Comparison of ENCODE assay signal across 24 cellular contexts in the genomic region with DNA sequence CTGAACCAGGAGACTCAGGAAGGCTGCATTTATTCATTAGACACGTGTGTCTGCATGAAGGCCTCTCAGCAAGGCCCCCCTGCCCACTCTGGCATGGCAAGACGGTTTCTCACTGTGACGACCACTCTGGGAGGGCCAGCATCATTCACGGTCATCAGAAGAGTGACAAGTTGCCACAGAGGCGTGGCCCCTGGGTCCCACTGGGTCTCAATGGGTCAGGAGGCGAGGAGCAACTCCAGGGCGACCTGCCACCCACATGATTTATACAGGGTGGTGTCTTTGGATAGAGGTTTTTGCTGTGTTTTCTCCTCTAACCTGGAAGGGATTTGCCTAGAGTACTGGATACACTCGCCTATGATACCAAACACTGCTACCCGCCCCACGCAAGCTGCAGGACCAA.
"Had no signal": no experiment of that assay in that cellular context is flagged by ENCODE, and none has a peak within 500 bp of the region (broad histone marks: within the 10 kb centered on the region; RNA-seq: fewer than 3 reads in every experiment).

No MANE protein-coding gene starts in this region.

- H3K27ac Mint-ChIP-seq: activated CD4-positive, alpha-beta memory T cell treated with anti-CD3 and anti-CD28 coated beads, Interleukin-2, amount 10 ng/mL, durations not matched to agents 7 days and 5 days; activated CD4-positive, alpha-beta T cell treated with anti-CD3 and anti-CD28 coated beads, Interleukin-2, amount 10 ng/mL, durations not matched to agents 24 days and 14 days; nephron progenitor cell; stimulated activated naive CD8-positive, alpha-beta T cell treated with anti-CD3 and anti-CD28 coated beads, Interleukin-15, Interleukin-2, amounts not matched to agents 100 ng/mL and 50 ng/mL, for 24 hours; type B pancreatic cell had no signal

- H3K4me3 Mint-ChIP-seq: activated CD4-positive, alpha-beta memory T cell treated with anti-CD3 and anti-CD28 coated beads, Interleukin-2, amount 10 ng/mL, durations not matched to agents 7 days and 5 days; activated CD4-positive, alpha-beta T cell treated with anti-CD3 and anti-CD28 coated beads, Interleukin-2, amount 10 ng/mL, durations not matched to agents 24 days and 14 days; activated T-cell treated with anti-CD3 and anti-CD28 coated beads, Interleukin-2, amount 50 U/mL, for 4 hours; activated T-helper 17 cell treated with anti-CD3 and anti-CD28 coated beads, Interleukin-2, amount 50 U/mL, for 72 hours; mesothelial cell of epicardium; nephron progenitor cell; stimulated activated naive CD8-positive, alpha-beta T cell treated with anti-CD3 and anti-CD28 coated beads, Interleukin-15, Interleukin-2, amounts not matched to agents 100 ng/mL and 50 ng/mL, for 24 hours; type B pancreatic cell had no signal

- DNase-seq: activated CD4-positive, alpha-beta memory T cell treated with anti-CD3 and anti-CD28 coated beads, Interleukin-2, amount 10 ng/mL, durations not matched to agents 7 days and 5 days; activated CD8-positive, alpha-beta memory T cell treated with anti-CD3 and anti-CD28 coated beads, Interleukin-2, amount 50 U/mL, for 48 hours; activated naive CD4-positive, alpha-beta T cell; activated T-cell treated with anti-CD3 and anti-CD28 coated beads, Interleukin-2, amount 50 U/mL, for 4 hours; central memory CD4-positive, alpha-beta T cell; dermis blood vessel endothelial cell; effector CD4-positive, alpha-beta T cell; foreskin keratinocyte; mammary epithelial cell; nephron progenitor cell; stimulated activated CD4-positive, alpha-beta T cell treated with anti-CD3 and anti-CD28 coated beads, Interleukin-12 subunit alpha, Interleukin-12 subunit beta, amount 100 ng/mL, for 4 hours; stimulated activated CD4-positive, alpha-beta T cell treated with anti-CD3 and anti-CD28 coated beads, Interleukin-4, amount 100 ng/mL, for 1 hour; T-helper 9 cell; uterus; WERI-Rb-1 had no signal

- ATAC-seq: activated CD4-positive, CD25-positive, alpha-beta regulatory T cell treated with anti-CD3 and anti-CD28 coated beads, Interleukin-2, amount 50 U/mL, for 24 hours; activated naive CD4-positive, alpha-beta T cell treated with anti-CD3 and anti-CD28 coated beads, Interleukin-2, amount 50 U/mL, for 72 hours; activated T-cell treated with anti-CD3 and anti-CD28 coated beads, Interleukin-2, amount 50 U/mL, for 4 hours; activated T-helper 17 cell treated with anti-CD3 and anti-CD28 coated beads, Interleukin-2, amount 50 U/mL, for 72 hours; foreskin keratinocyte had no signal

- H3K27me3 Mint-ChIP-seq: activated CD4-positive, alpha-beta memory T cell treated with anti-CD3 and anti-CD28 coated beads, Interleukin-2, amount 10 ng/mL, durations not matched to agents 7 days and 5 days; activated CD4-positive, alpha-beta T cell treated with anti-CD3 and anti-CD28 coated beads, Interleukin-2, amount 10 ng/mL, durations not matched to agents 24 days and 14 days; activated T-helper 17 cell treated with anti-CD3 and anti-CD28 coated beads, Interleukin-2, amount 50 U/mL, for 72 hours; stimulated activated naive CD8-positive, alpha-beta T cell treated with anti-CD3 and anti-CD28 coated beads, Interleukin-15, Interleukin-2, amounts not matched to agents 100 ng/mL and 50 ng/mL, for 24 hours; type B pancreatic cell had no signal

- H3K9me3 Mint-ChIP-seq: activated CD4-positive, alpha-beta memory T cell treated with anti-CD3 and anti-CD28 coated beads, Interleukin-2, amount 10 ng/mL, durations not matched to agents 7 days and 5 days; activated T-helper 17 cell treated with anti-CD3 and anti-CD28 coated beads, Interleukin-2, amount 50 U/mL, for 72 hours had no signal

- H3K4me1 Mint-ChIP-seq: mesothelial cell of epicardium had no signal

- H3K27ac ChIP-seq: foreskin keratinocyte, prostate gland, thoracic aorta, WERI-Rb-1 had no signal
